ENCODE assay signal across 14 cellular contexts in genomic region chr3:172148702-172149565, GRCh38.
DNase-seq lines count a peak whose midpoint lies in the region; ATAC-seq and TF ChIP-seq lines count a peak whose summit lies in the region.
"Had no signal": no experiment of that assay in that cellular context is flagged by ENCODE, and none has a peak within 500 bp of the region (broad histone marks: within the 10 kb centered on the region; RNA-seq: fewer than 3 reads in every experiment).

No MANE protein-coding gene starts in this region.

- H3K36me3 ChIP-seq in breast epithelium, result no peaks in the 10 kb centered on the region
- H3K36me3 ChIP-seq in Panc1 (ENCODE audit: control insufficient read depth, insufficient read depth, low read length), result 0 out of 2 replicates have a peak, but pooled peaks cover 2% of the 10 kb centered on the region
- no peaks in the 10 kb centered on the region for H3K36me3 ChIP-seq in stomach

- DNase-seq in MCF 10A (ENCODE audit: unreplicated experiment), result no peak
- DNase-seq in breast epithelium (ENCODE audit: low spot score in 2 of 2), result no peak
- no peak for DNase-seq in Panc1 (ENCODE audit: low read depth, low spot score)
- peak; percentile 28 for DNase-seq in left kidney (ENCODE audit: low read depth, low spot score)
- no peak for DNase-seq in stomach
- DNase-seq in dedifferentiated amniotic fluid mesenchymal stem cell (ENCODE audit: extremely low spot score), result no peak
- DNase-seq in NCI-H2029 treated with DMSO at 0.1 percent for 48 hours (lab: John Stamatoyannopoulos, UW), result no peak
- DNase-seq: endodermal cell, NCI-H187, NCI-H82 had no signal

- H3K27ac ChIP-seq in breast epithelium, result no peak overlapping the region
- peak overlapping the region; percentile 92 for H3K27ac ChIP-seq in Panc1 (ENCODE audit: low read length)
- H3K27ac ChIP-seq in stomach, result peak overlapping the region in 3 of 5 donors; percentile 7 to 45 (median 10)
- H3K27ac ChIP-seq: SJSA1 had no signal

- no peaks in the 10 kb centered on the region for H3K9me3 ChIP-seq in breast epithelium
- no peaks in the 10 kb centered on the region for H3K9me3 ChIP-seq in Panc1 (ENCODE audit: control insufficient read depth, insufficient read depth, low read depth, low read length)
- no peaks in the 10 kb centered on the region for H3K9me3 ChIP-seq in stomach
- H3K9me3 ChIP-seq: SJSA1 had no signal

- CTCF ChIA-PET in MCF 10A (lab: Yijun Ruan, JAX), result interaction anchor here (1.5 kb wide), 1 partner anchor 21 kb away, joined by 6 read pairs; no protein-coding TSS in a partner anchor
- CTCF ChIA-PET in Panc1 (lab: Charles Lee), result interaction anchor here (0.8 kb wide), 1 partner anchor 11 kb away, joined by 3 read pairs; no protein-coding TSS in a partner anchor

- H3K27ac Mint-ChIP-seq in MCF 10A (ENCODE audit: low read depth, unreplicated experiment), result peak overlapping the region; percentile 12
- H3K27ac Mint-ChIP-seq: endodermal cell had no signal

- H3K27me3 Mint-ChIP-seq in MCF 10A (ENCODE audit: insufficient read depth, unreplicated experiment), result no peaks in the 10 kb centered on the region
- H3K27me3 Mint-ChIP-seq: brain had no signal

- WGBS in stomach, 5 donors, result 75 to 84% (median 79%) methylated on average over 3 of the region's 3 CpGs

- no TSS peak for BruUV-seq in MCF 10A (replicated peaks; lab: Mats Ljungman, UMichigan)
- BruUV-seq in Panc1 (replicated peaks; lab: Mats Ljungman, UMichigan), result TSS peak; percentile 2

- in situ Hi-C loops in Panc1 (cut with HindIII; ENCODE audit: low pct_unique_long_range_greater_than_20kb, low sequenced_read_pairs), result no loop called here

- H3K4me3 Mint-ChIP-seq in MCF 10A (ENCODE audit: unreplicated experiment), result no peak overlapping the region
- H3K4me3 Mint-ChIP-seq: brain, endodermal cell had no signal

- no peak for ATAC-seq in Panc1
- no peak for ATAC-seq in HG02571 (IDR thresholded peaks at IDR 0.05; ENCODE audit: unreplicated experiment)

- POLR2A ChIA-PET in MCF 10A (lab: Yijun Ruan, JAX), result interaction anchor here (2.1 to 9.5 kb wide), 2 partner anchors 11 to 20 kb away, joined by 7 to 139 read pairs; no protein-coding TSS in a partner anchor
- POLR2A ChIA-PET in Panc1 (lab: Charles Lee), result interaction anchor here (0.6 to 0.7 kb wide), 3 partner anchors 10 to 342 kb away, joined by 3 read pairs; no protein-coding TSS in a partner anchor

- TF ChIP-seq EP300 in stomach (IDR thresholded peaks at IDR 0.05), result no peak

- no peaks in the 10 kb centered on the region for H3K9me3 Mint-ChIP-seq in MCF 10A (ENCODE audit: unreplicated experiment)
- H3K9me3 Mint-ChIP-seq: endodermal cell had no signal

- intact Hi-C loops in MCF 10A (cut with micrococcal nuclease) (loop anchor here (10.0 kb wide), 1 partner anchor 186 kb away; no protein-coding TSS in a partner anchor), breast epithelium (cut with DNase I; ENCODE audit: low total_unique reads) (no loop called here), Panc1 (cut with micrococcal nuclease; ENCODE audit: unreplicated experiment) (no loop called here), stomach (cut with DNase I; ENCODE audit: low total_unique reads) (no loop called here)

- no peaks in the 10 kb centered on the region for H3K27me3 ChIP-seq in breast epithelium
- no peaks in the 10 kb centered on the region for H3K27me3 ChIP-seq in Panc1 (ENCODE audit: control insufficient read depth, insufficient read depth, low read length)
- H3K27me3 ChIP-seq in stomach, result no peaks in the 10 kb centered on the region
- H3K27me3 ChIP-seq: SJSA1 had no signal

- no peak for TF ChIP-seq CTCF in MCF 10A (IDR thresholded peaks at IDR 0.05; ENCODE audit: unreplicated experiment)
- no peak for TF ChIP-seq CTCF in breast epithelium (IDR thresholded peaks at IDR 0.05)
- no peak for TF ChIP-seq CTCF in Panc1 (IDR thresholded peaks at IDR 0.05)
- TF ChIP-seq CTCF in stomach (IDR thresholded peaks at IDR 0.05), result no peak

- peaks cover 5 to 14% of the 10 kb centered on the region in 2 donors for H3K4me1 ChIP-seq in breast epithelium
- H3K4me1 ChIP-seq in Panc1 (ENCODE audit: control insufficient read depth, insufficient read depth, low read length), result peaks cover 84% of the 10 kb centered on the region
- H3K4me1 ChIP-seq in stomach, result peaks cover 25 to 87% (median 48%) of the 10 kb centered on the region in 4 donors

- H3K4me1 Mint-ChIP-seq in MCF 10A (ENCODE audit: insufficient read depth, unreplicated experiment), result peaks cover 25% of the 10 kb centered on the region

- TF ChIP-seq POLR2A in breast epithelium (IDR thresholded peaks at IDR 0.05) (no peak), stomach (IDR thresholded peaks at IDR 0.05) (no peak)

- H3K4me3 ChIP-seq in breast epithelium (no peak overlapping the region), Panc1 (ENCODE audit: low read depth in 2 of 2, low read length in 2 of 2) (no peak overlapping the region), stomach (no peak overlapping the region)
- H3K4me3 ChIP-seq: K562, SJSA1 had no signal

- peaks cover 5% of the 10 kb centered on the region for H3K36me3 Mint-ChIP-seq in MCF 10A (ENCODE audit: insufficient read depth, unreplicated experiment)

Comparison
In these comparisons a context has a peak if more than half of its experiments do, and no peak if none do; other contexts are left out.
1. H3K27ac ChIP-seq: peak in Panc1 (single experiment) and stomach (3 of 5); none in breast epithelium (0 of 2).